ENCODE assay signal across 1 cellular context in the genomic region with DNA sequence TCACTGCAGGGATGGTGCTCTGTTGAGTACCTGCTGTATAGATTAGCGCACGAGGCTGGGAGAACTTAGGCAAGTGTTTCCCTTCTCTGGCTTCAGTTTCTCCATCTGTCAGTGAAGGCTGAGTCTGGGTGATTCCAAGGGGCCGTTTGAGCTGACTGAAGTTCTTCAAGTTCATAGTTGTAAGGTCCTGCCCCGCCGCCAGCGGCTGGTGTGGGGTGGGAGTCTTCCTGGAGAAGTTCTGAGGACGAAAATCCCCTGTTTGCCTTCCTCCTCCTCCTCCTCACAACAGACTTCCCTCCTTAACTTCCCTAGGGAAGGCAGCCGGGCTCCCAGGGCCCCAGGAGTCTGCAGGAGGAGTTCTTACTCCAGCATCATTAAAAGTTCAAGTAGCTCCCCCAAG.
TF ChIP-seq lines count a peak whose summit lies in the region.

No MANE protein-coding gene starts in this region.

TF ChIP-seq in endothelial cell of umbilical vein, 7 proteins besides CTCF, POLR2A, EP300 and RAD21:
- no peak for TF ChIP-seq MYC (IDR thresholded peaks at IDR 0.05; ENCODE audit: low read depth, low read length)
- TF ChIP-seq EZH2 (IDR thresholded peaks at IDR 0.05; ENCODE audit: borderline replicate concordance, low read depth, low read length, severe bottlenecking): no peak
